Comparison of ENCODE assay signal across 12 cellular contexts in genomic region chr16:86513471-86514277, GRCh38. TPM values are rescaled to one million over a fixed set of nuclear protein-coding genes. Genes with fewer than 3 reads are reported as not detected.
DNase-seq lines count a peak whose midpoint lies in the region; ATAC-seq and TF ChIP-seq lines count a peak whose summit lies in the region.
"Had no signal": no experiment of that assay in that cellular context is flagged by ENCODE, and none has a peak within 500 bp of the region (broad histone marks: within the 10 kb centered on the region; RNA-seq: fewer than 3 reads in every experiment).

No MANE protein-coding gene starts in this region.

- dilution Hi-C loops in mammary epithelial cell (cut with HindIII; ENCODE audit: low sequenced_read_pairs), result no loop called here

- H2AFZ ChIP-seq in smooth muscle cell (ENCODE audit: low read depth) (no peak overlapping the region), mammary epithelial cell (ENCODE audit: low read depth, low read length) (no peak overlapping the region)

- H3K9me3 ChIP-seq in MG63, result no peaks in the 10 kb centered on the region
- no peaks in the 10 kb centered on the region for H3K9me3 ChIP-seq in colonic mucosa
- H3K9me3 ChIP-seq in lower lobe of right lung, result no peaks in the 10 kb centered on the region
- H3K9me3 ChIP-seq in smooth muscle cell (replicated peaks; ENCODE audit: low read depth), result no peaks in the 10 kb centered on the region
- H3K9me3 ChIP-seq in mammary epithelial cell (replicated peaks; ENCODE audit: insufficient read depth, low read length), result no peaks in the 10 kb centered on the region
- H3K9me3 ChIP-seq: right atrium auricular region had no signal

- H3K9ac ChIP-seq in colonic mucosa (ENCODE audit: low read depth in 2 of 2, low read length in 2 of 2), result peak overlapping the region in 1 of 2 donors; percentile 43
- peak overlapping the region; percentile 85 for H3K9ac ChIP-seq in smooth muscle cell (ENCODE audit: low read depth)
- no peak overlapping the region for H3K9ac ChIP-seq in mammary epithelial cell (ENCODE audit: insufficient read depth, low read length)

- peak overlapping the region; percentile 82 for H3K27ac ChIP-seq in colonic mucosa
- H3K27ac ChIP-seq in lower lobe of right lung, result peak overlapping the region; percentile 89
- H3K27ac ChIP-seq in smooth muscle cell (ENCODE audit: low read depth), result peak overlapping the region; percentile 83
- no peak overlapping the region for H3K27ac ChIP-seq in mammary epithelial cell (ENCODE audit: insufficient read depth, low read depth, low read length)
- H3K27ac ChIP-seq: right atrium auricular region had no signal

- H3K27me3 ChIP-seq in MG63, result no peaks in the 10 kb centered on the region
- peaks cover 79% of the 10 kb centered on the region for H3K27me3 ChIP-seq in colonic mucosa
- H3K27me3 ChIP-seq in lower lobe of right lung (ENCODE audit: low read depth), result peaks cover 76% of the 10 kb centered on the region
- peaks cover 52% of the 10 kb centered on the region for H3K27me3 ChIP-seq in smooth muscle cell (ENCODE audit: low read depth)
- peaks cover 81% of the 10 kb centered on the region for H3K27me3 ChIP-seq in mammary epithelial cell (ENCODE audit: insufficient read depth, low read length)

- 16% methylated on average over 35 of the region's 35 CpGs for WGBS in smooth muscle cell (ENCODE audit: low lambda C conversion rate)
- WGBS in mammary epithelial cell (ENCODE audit: low coverage, missing lambda C conversion rate), result 21% methylated on average over 33 of the region's 35 CpGs

- H4K20me1 ChIP-seq in smooth muscle cell (ENCODE audit: low read depth) (peaks cover 52% of the 10 kb centered on the region), mammary epithelial cell (ENCODE audit: insufficient read depth, low read length) (peaks cover 3% of the 10 kb centered on the region)

- TF ChIP-seq CTCF in colonic mucosa (IDR thresholded peaks at IDR 0.05), result no peak
- no peak for TF ChIP-seq CTCF in lower lobe of right lung (IDR thresholded peaks at IDR 0.05)
- no peak for TF ChIP-seq CTCF in smooth muscle cell (IDR thresholded peaks at IDR 0.05; ENCODE audit: borderline replicate concordance, insufficient read depth, poor library complexity, severe bottlenecking)
- no peak for TF ChIP-seq CTCF in mammary epithelial cell (conservative IDR thresholded peaks at IDR 0.05 in 1 of 2, IDR thresholded peaks at IDR 0.05 in 1 of 2; ENCODE audit: extremely low read depth in 1 of 2, insufficient read depth in 1 of 2, low read depth in 1 of 2, low read length in 2 of 2)

- H3K4me1 ChIP-seq in colonic mucosa (no peaks in the 10 kb centered on the region), lower lobe of right lung (peaks cover 19% of the 10 kb centered on the region), smooth muscle cell (ENCODE audit: low read depth) (peaks cover 6% of the 10 kb centered on the region), mammary epithelial cell (ENCODE audit: insufficient read depth, low read length) (peaks cover 12% of the 10 kb centered on the region)

- DNase-seq in MG63 (no peak), colonic mucosa (no peak), lower lobe of right lung (no peak), smooth muscle cell (lab: John Stamatoyannopoulos, UW; ENCODE audit: unreplicated experiment) (no peak), mammary epithelial cell (no peak), NCI-H526 (lab: John Stamatoyannopoulos, UW) (no peak), G401 (ENCODE audit: low spot score) (no peak)
- DNase-seq: activated CD4-positive, alpha-beta T cell treated with anti-CD3 and anti-CD28 coated beads, Interleukin-2, amount 10 ng/mL, durations not matched to agents 24 days and 14 days; NCI-H1092 treated with DMSO at 0.1 percent for 48 hours; NCI-H446 had no signal

- ATAC-seq in lower lobe of right lung, result no peak

- H3K4me3 ChIP-seq in MG63 (peak overlapping the region; percentile 69), colonic mucosa (peak overlapping the region; percentile 52), lower lobe of right lung (peak overlapping the region; percentile 66), smooth muscle cell (peak overlapping the region; percentile 73), mammary epithelial cell (replicated peaks in 1 of 3; ENCODE audit: insufficient read depth in 1 of 3, low read depth in 2 of 3, low read length in 3 of 3) (no peak overlapping the region)
- H3K4me3 ChIP-seq: right atrium auricular region had no signal

- BruUV-seq in mammary epithelial cell (replicated peaks; lab: Mats Ljungman, UMichigan), result no TSS peak

- intact Hi-C loops in colonic mucosa (cut with DNase I) (loop anchor here (10.0 kb wide), 1 partner anchor 319 kb away; no protein-coding TSS in a partner anchor), lower lobe of right lung (cut with DNase I) (no loop called here), mammary epithelial cell (cut with micrococcal nuclease) (no loop called here)

- in situ Hi-C loops in mammary epithelial cell (cut with MboI; ENCODE audit: low sequenced_read_pairs in 2 of 2), result loop anchor here (10.0 kb wide), 1 partner anchor 689 kb away; no protein-coding TSS in a partner anchor
- in situ Hi-C loops in G401 (cut with HindIII; ENCODE audit: low sequenced_read_pairs), result no loop called here

- CTCF ChIA-PET in mammary epithelial cell (lab: Charles Lee; ENCODE audit: low non-redundant PET), result no interaction called here

- peaks cover 67% of the 10 kb centered on the region for H3K36me3 ChIP-seq in MG63
- H3K36me3 ChIP-seq in colonic mucosa, result no peaks in the 10 kb centered on the region
- no peaks in the 10 kb centered on the region for H3K36me3 ChIP-seq in lower lobe of right lung
- no peaks in the 10 kb centered on the region for H3K36me3 ChIP-seq in smooth muscle cell (ENCODE audit: low read depth)
- H3K36me3 ChIP-seq in mammary epithelial cell (ENCODE audit: insufficient read depth, low read length), result no peaks in the 10 kb centered on the region
- H3K36me3 ChIP-seq: right atrium auricular region had no signal

- H3K4me2 ChIP-seq in smooth muscle cell (peak overlapping the region; percentile 89), mammary epithelial cell (ENCODE audit: insufficient read depth, low read depth, low read length) (no peak overlapping the region)

- peaks cover 10% of the 10 kb centered on the region for H3F3A ChIP-seq in smooth muscle cell (ENCODE audit: low read depth)

- H3K79me2 ChIP-seq in smooth muscle cell (ENCODE audit: low read depth) (peaks cover 59% of the 10 kb centered on the region), mammary epithelial cell (ENCODE audit: insufficient read depth, low read length) (no peaks in the 10 kb centered on the region)

RNA-seq across cellular contexts. Expression of gene FOXF1, which starts 3.3 kb away (rescaled TPM):
- total RNA-seq in MG63 (2014; rRNA removed; shearing (Covaris generic); ENCODE audit: low replicate concordance), result 8.9 and 13.0 TPM in 2 replicates
- total RNA-seq in colonic mucosa, result 10 to 100 TPM in 1 of 2 donors, 1 to 10 TPM in 1; 6.3 to 12.1 TPM
- total RNA-seq in lower lobe of right lung, result 31.2 TPM
- 15.6 and 24.7 TPM in 2 replicates for total RNA-seq in smooth muscle cell
- 30.5 and 31.5 TPM in 2 replicates for polyA plus RNA-seq in smooth muscle cell
- total RNA-seq in mammary epithelial cell, result not detected
- polyA plus RNA-seq in mammary epithelial cell, result not detected
- polyA minus RNA-seq in mammary epithelial cell, result not detected
- 0.06 TPM in 1 of 2 replicates, not detected in the other for total RNA-seq in G401 (2014; rRNA removed; shearing (Covaris generic))
- total RNA-seq: activated CD4-positive, alpha-beta T cell treated with anti-CD3 and anti-CD28 coated beads, Interleukin-2, amount 10 ng/mL, durations not matched to agents 24 days and 14 days; T-helper 2 cell treated with Interferon-gamma antibody and Interleukin-4, amounts not matched to agents 100 ng/mL and 5 ng/mL, for 36 hours had no signal

RNA-seq across cellular contexts. Expression of gene MTHFSD, which starts 41.4 kb away (rescaled TPM):
- 40.8 and 43.8 TPM in 2 replicates for total RNA-seq in MG63 (2014; rRNA removed; shearing (Covaris generic); ENCODE audit: low replicate concordance)
- 10 to 100 TPM; 15.4 to 23.7 TPM for total RNA-seq in colonic mucosa
- total RNA-seq in lower lobe of right lung, result 21.2 TPM
- total RNA-seq in smooth muscle cell, result 14.7 and 23.0 TPM in 2 replicates
- 13.3 and 16.5 TPM in 2 replicates for polyA plus RNA-seq in smooth muscle cell
- total RNA-seq in mammary epithelial cell, result 10 to 100 TPM; 17.3 to 25.4 TPM
- polyA plus RNA-seq in mammary epithelial cell, result 11.3 TPM
- 1.4 TPM for polyA minus RNA-seq in mammary epithelial cell
- total RNA-seq in G401 (2014; rRNA removed; shearing (Covaris generic)), result 8.2 and 10.1 TPM in 2 replicates

RNA-seq across cellular contexts. Expression of gene FOXC2, which starts 53.0 kb away (rescaled TPM):
- total RNA-seq in MG63 (2014; rRNA removed; shearing (Covaris generic); ENCODE audit: low replicate concordance), result 4.6 and 7.1 TPM in 2 replicates
- total RNA-seq in colonic mucosa (under 1 TPM; 0.11 to 0.22 TPM), lower lobe of right lung (1.6 TPM), smooth muscle cell (2.7 and 2.8 TPM in 2 replicates), mammary epithelial cell (10 to 100 TPM in 1 of 2 donors, 1 to 10 TPM in 1; 1.3 to 13.3 TPM)
- polyA plus RNA-seq in smooth muscle cell (18.0 and 18.1 TPM in 2 replicates), mammary epithelial cell (1.3 TPM)
- polyA minus RNA-seq in mammary epithelial cell, result 0.98 TPM
- 7.0 and 7.6 TPM in 2 replicates for total RNA-seq in G401 (2014; rRNA removed; shearing (Covaris generic))
- total RNA-seq: activated CD4-positive, alpha-beta T cell treated with anti-CD3 and anti-CD28 coated beads, Interleukin-2, amount 10 ng/mL, durations not matched to agents 24 days and 14 days; T-helper 2 cell treated with Interferon-gamma antibody and Interleukin-4, amounts not matched to agents 100 ng/mL and 5 ng/mL, for 36 hours had no signal

Comparison
In these comparisons a context has a peak if more than half of its experiments do, and no peak if none do; other contexts are left out.
1. H3K4me3 ChIP-seq: peak in MG63 (single experiment), colonic mucosa (single experiment), lower lobe of right lung (single experiment) and smooth muscle cell (single experiment); none in mammary epithelial cell (0 of 3).